ENCODE assay signal across 11 cellular contexts in the genomic region with DNA sequence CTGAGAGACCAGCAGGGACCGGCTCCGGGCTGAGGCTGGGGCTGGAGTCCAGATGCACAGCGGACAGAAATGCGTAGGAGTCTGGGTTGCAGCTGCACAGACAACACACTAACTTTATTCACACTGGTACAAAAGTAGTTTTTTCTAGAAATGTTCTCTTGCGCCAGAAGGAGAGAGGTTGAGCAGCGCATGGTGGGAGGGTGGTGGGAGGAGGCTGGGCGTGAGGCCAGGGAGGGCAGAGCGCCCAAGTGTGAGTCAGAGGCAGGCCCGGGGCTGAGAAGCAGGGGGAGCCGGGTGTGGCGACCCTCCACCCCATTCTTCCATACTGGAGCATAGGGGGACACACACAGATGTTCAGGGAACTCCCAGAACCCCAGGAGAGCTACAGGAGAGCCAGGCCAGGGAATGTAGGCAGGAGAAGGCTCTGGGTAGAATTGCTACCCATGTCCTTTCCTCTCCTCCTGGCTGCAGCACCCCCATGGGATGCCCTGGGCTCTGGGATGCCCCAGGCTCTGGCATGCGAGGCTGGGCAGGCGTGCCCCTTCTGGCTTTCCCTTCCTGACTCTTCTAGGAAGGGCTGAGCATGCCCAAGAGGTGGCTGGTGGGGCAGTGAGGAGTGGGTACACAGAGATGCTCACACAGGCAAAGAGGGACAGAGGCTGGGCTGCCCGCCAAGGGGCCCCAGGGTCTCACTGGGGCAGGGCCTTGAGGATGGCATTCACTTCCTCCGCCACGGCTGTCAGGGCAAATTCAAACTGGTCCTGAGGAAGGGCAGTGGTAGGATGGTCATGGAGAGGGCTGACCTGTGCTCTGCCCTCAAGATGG. TPM values are rescaled to one million over a fixed set of nuclear protein-coding genes. Genes with fewer than 3 reads are reported as not detected.
DNase-seq lines count a peak whose midpoint lies in the region; ATAC-seq and TF ChIP-seq lines count a peak whose summit lies in the region.
"Had no signal": no experiment of that assay in that cellular context is flagged by ENCODE, and none has a peak within 500 bp of the region (broad histone marks: within the 10 kb centered on the region; RNA-seq: fewer than 3 reads in every experiment).

No MANE protein-coding gene starts in this region.

- no peaks in the 10 kb centered on the region for H3K27me3 ChIP-seq in aorta (ENCODE audit: control insufficient read depth in 1 of 2, insufficient read depth in 2 of 2, low read length in 1 of 2)

- no peak overlapping the region for H3K4me3 Mint-ChIP-seq in activated naive CD4-positive, alpha-beta T cell treated with anti-CD3 and anti-CD28 coated beads, Interleukin-2, amount 10 ng/mL, durations not matched to agents 7 days and 5 days
- H3K4me3 Mint-ChIP-seq: activated naive CD8-positive, alpha-beta T cell treated with anti-CD3 and anti-CD28 coated beads, Interleukin-2, amount 10 ng/mL, durations not matched to agents 7 days and 5 days had no signal

- H3K27ac Mint-ChIP-seq in activated naive CD4-positive, alpha-beta T cell treated with anti-CD3 and anti-CD28 coated beads, Interleukin-2, amount 10 ng/mL, durations not matched to agents 7 days and 5 days = no peak overlapping the region
- H3K27ac Mint-ChIP-seq: activated naive CD8-positive, alpha-beta T cell treated with anti-CD3 and anti-CD28 coated beads, Interleukin-2, amount 10 ng/mL, durations not matched to agents 7 days and 5 days; CD4-positive, CD25-positive, alpha-beta regulatory T cell had no signal

- no peak for TF ChIP-seq CTCF in coronary artery (IDR thresholded peaks at IDR 0.05)

- CTCF ChIA-PET in activated naive CD4-positive, alpha-beta T cell treated with anti-CD3 and anti-CD28 coated beads, Interleukin-2, amount 10 ng/mL, durations not matched to agents 7 days and 5 days (lab: Charles Lee) = interaction anchor here (1.0 to 14.6 kb wide), 4 partner anchors 9 to 130 kb away, joined by 3 to 267 read pairs (median 26); a partner anchor contains a TSS

- intact Hi-C loops in aorta (cut with DNase I) = loop anchor here (1.0 to 5.0 kb wide), 2 partner anchors 10 to 42 kb away; a partner anchor contains a TSS

- peak; percentile 14 for DNase-seq in activated naive CD4-positive, alpha-beta T cell treated with anti-CD3 and anti-CD28 coated beads, Interleukin-2, amount 10 ng/mL, durations not matched to agents 7 days and 5 days
- no peak for DNase-seq in activated naive CD4-positive, alpha-beta T cell treated with anti-CD3 and anti-CD28 coated beads, Interleukin-2, amount 50 U/mL, for 16 hours
- DNase-seq in coronary artery (ENCODE audit: low spot score) = peak; percentile 93
- peak; percentile 38 to 39 for DNase-seq in lung microvascular endothelial cell (ENCODE audit: low read depth in 2 of 2)
- peak; percentile 83 to 94 for DNase-seq in aorta
- DNase-seq in NOMO-1 treated with DMSO at 0.1 percent for 48 hours (lab: John Stamatoyannopoulos, UW; ENCODE audit: unreplicated experiment) = no peak
- DNase-seq in activated gamma-delta T cell (lab: John Stamatoyannopoulos, UW) = no peak
- DNase-seq: activated naive CD8-positive, alpha-beta T cell treated with anti-CD3 and anti-CD28 coated beads, Interleukin-2, amount 10 ng/mL, durations not matched to agents 7 days and 5 days; CD4-positive, CD25-positive, alpha-beta regulatory T cell had no signal

- H3K36me3 ChIP-seq in aorta (ENCODE audit: control insufficient read depth in 1 of 2, insufficient read depth in 2 of 2, low read length in 1 of 2) = peaks cover 0 to 3% of the 10 kb centered on the region in 2 donors

- H3K9me3 Mint-ChIP-seq in activated naive CD4-positive, alpha-beta T cell treated with anti-CD3 and anti-CD28 coated beads, Interleukin-2, amount 10 ng/mL, durations not matched to agents 7 days and 5 days = no peaks in the 10 kb centered on the region
- H3K9me3 Mint-ChIP-seq: activated naive CD8-positive, alpha-beta T cell treated with anti-CD3 and anti-CD28 coated beads, Interleukin-2, amount 10 ng/mL, durations not matched to agents 7 days and 5 days; CD4-positive, CD25-positive, alpha-beta regulatory T cell had no signal

- no peaks in the 10 kb centered on the region for H3K4me1 ChIP-seq in aorta (ENCODE audit: control insufficient read depth in 1 of 2, insufficient read depth in 2 of 2, low read length in 2 of 2)

- peaks cover 1% of the 10 kb centered on the region for H3K36me3 Mint-ChIP-seq in activated naive CD4-positive, alpha-beta T cell treated with anti-CD3 and anti-CD28 coated beads, Interleukin-2, amount 10 ng/mL, durations not matched to agents 7 days and 5 days

- 12 to 14% methylated on average over 16 of the region's 16 CpGs for WGBS in aorta, 2 donors

- peak; percentile 87 for ATAC-seq in aorta (ENCODE audit: low FRiP score)
- no peak for ATAC-seq in GM21423 (IDR thresholded peaks at IDR 0.05; ENCODE audit: unreplicated experiment)

- no peaks in the 10 kb centered on the region for H3K9me3 ChIP-seq in aorta (ENCODE audit: control insufficient read depth, low read length)

- H3K27me3 Mint-ChIP-seq in activated naive CD4-positive, alpha-beta T cell treated with anti-CD3 and anti-CD28 coated beads, Interleukin-2, amount 10 ng/mL, durations not matched to agents 7 days and 5 days = peaks cover 40% of the 10 kb centered on the region

- H3K4me3 ChIP-seq in coronary artery (no peak overlapping the region), aorta (ENCODE audit: low read length in 2 of 2) (no peak overlapping the region)

- peaks cover 7% of the 10 kb centered on the region for H3K4me1 Mint-ChIP-seq in activated naive CD4-positive, alpha-beta T cell treated with anti-CD3 and anti-CD28 coated beads, Interleukin-2, amount 10 ng/mL, durations not matched to agents 7 days and 5 days

- H3K27ac ChIP-seq in coronary artery = peak overlapping the region; percentile 65 to 86
- H3K27ac ChIP-seq in aorta (ENCODE audit: low read depth in 1 of 2, low read length in 2 of 2) = peak overlapping the region in 1 of 2 donors; percentile 54
- H3K27ac ChIP-seq: KMS-11 had no signal

RNA-seq across cellular contexts. Expression of a gene that starts 10.6 kb away (rescaled TPM):
- 15.0 and 28.0 TPM in 2 replicates for total RNA-seq in lung microvascular endothelial cell
- 10 to 100 TPM; 54.4 to 54.7 TPM for total RNA-seq in aorta
- polyA plus RNA-seq in aorta = 10 to 100 TPM; 45.0 to 58.6 TPM

RNA-seq across cellular contexts. Expression of a gene that starts 19.5 kb away (rescaled TPM):
- total RNA-seq in lung microvascular endothelial cell (not detected in 2 replicates), aorta (under 1 TPM in 1 of 2 donors, not detected in 1; 0.39 TPM)
- not detected for polyA plus RNA-seq in aorta
- total RNA-seq: activated naive CD8-positive, alpha-beta T cell treated with anti-CD3 and anti-CD28 coated beads, Interleukin-2, amount 10 ng/mL, durations not matched to agents 7 days and 5 days; CD4-positive, CD25-positive, alpha-beta regulatory T cell had no signal

RNA-seq across cellular contexts. Expression of a gene that starts 36.0 kb away (rescaled TPM):
- total RNA-seq in lung microvascular endothelial cell (9.5 and 12.9 TPM in 2 replicates), aorta (10 to 100 TPM; 44.3 to 59.2 TPM)
- 10 to 100 TPM; 20.3 to 48.3 TPM for polyA plus RNA-seq in aorta

RNA-seq across cellular contexts. Expression of a gene that starts 36.7 kb away (rescaled TPM):
- not detected in 2 replicates for total RNA-seq in lung microvascular endothelial cell
- total RNA-seq in aorta = not detected
- polyA plus RNA-seq in aorta = under 1 TPM in 1 of 2 donors, not detected in 1; 0.28 TPM
- total RNA-seq: activated naive CD8-positive, alpha-beta T cell treated with anti-CD3 and anti-CD28 coated beads, Interleukin-2, amount 10 ng/mL, durations not matched to agents 7 days and 5 days; CD4-positive, CD25-positive, alpha-beta regulatory T cell had no signal
- polyA plus RNA-seq: CD4-positive, CD25-positive, alpha-beta regulatory T cell had no signal

RNA-seq across cellular contexts. Expression of a gene that starts 42.8 kb away (rescaled TPM):
- total RNA-seq in lung microvascular endothelial cell = not detected in 2 replicates
- not detected for total RNA-seq in aorta
- polyA plus RNA-seq in aorta = not detected
- total RNA-seq: activated naive CD8-positive, alpha-beta T cell treated with anti-CD3 and anti-CD28 coated beads, Interleukin-2, amount 10 ng/mL, durations not matched to agents 7 days and 5 days; CD4-positive, CD25-positive, alpha-beta regulatory T cell had no signal
- polyA plus RNA-seq: CD4-positive, CD25-positive, alpha-beta regulatory T cell had no signal

Comparison
In these comparisons a context has a peak if more than half of its experiments do, and no peak if none do; other contexts are left out.
1. DNase-seq: peak in activated naive CD4-positive, alpha-beta T cell treated with anti-CD3 and anti-CD28 coated beads, Interleukin-2, amount 10 ng/mL, durations not matched to agents 7 days and 5 days (single experiment), coronary artery (single experiment), lung microvascular endothelial cell (2 of 2) and aorta (2 of 2); none in activated naive CD4-positive, alpha-beta T cell treated with anti-CD3 and anti-CD28 coated beads, Interleukin-2, amount 50 U/mL, for 16 hours (single experiment), NOMO-1 treated with DMSO at 0.1 percent for 48 hours (single experiment) and activated gamma-delta T cell (single experiment).